9 cellular contexts compared by ENCODE assay signal in the genomic region with DNA sequence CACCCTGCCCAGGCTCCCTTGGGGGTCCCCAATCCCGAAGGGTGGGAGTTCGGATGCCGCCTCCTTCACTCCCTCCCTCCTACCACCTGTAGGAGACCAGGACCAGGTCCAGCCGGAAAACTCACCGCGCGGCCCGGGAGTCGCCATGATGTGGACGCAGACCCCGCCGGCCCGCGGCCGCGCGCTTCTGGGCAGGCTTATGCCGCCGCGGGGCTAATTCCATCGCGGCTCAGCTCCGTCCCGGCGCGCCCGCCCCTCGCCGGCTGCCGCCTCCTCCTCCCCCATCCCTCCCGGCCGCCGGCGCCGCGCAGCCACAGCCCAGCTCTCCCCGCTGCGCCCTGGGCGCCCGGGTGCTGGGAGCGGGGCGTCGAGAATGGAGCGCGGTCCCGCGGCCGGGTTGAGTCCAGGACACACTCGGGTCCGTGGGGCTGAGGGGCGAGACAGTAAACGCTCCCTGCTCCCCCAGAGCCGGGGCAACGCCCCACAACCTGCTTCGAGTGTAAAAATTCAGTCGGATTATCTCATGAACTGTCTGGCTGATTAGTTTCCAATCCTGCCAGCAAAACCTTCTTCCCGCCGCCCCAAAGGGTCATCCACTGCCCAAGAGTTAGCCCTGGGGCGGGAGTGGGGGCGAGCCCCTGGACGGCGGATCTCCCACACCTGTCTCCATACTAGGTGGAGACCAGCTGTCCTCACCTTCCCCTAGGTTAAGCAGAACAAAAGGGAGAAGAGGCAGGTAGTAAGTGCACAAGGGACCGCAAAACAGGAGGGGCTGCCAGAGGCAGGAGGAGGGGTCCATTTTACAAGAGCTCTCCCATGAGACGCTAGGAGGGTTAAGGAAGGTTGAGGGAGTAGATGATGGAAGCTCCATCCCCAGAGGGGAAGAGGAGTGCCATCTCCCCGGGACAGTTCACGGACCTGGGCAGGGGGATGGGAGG. TPM values are rescaled to one million over a fixed set of nuclear protein-coding genes. Genes with fewer than 3 reads are reported as not detected.
DNase-seq lines count a peak whose midpoint lies in the region; ATAC-seq and TF ChIP-seq lines count a peak whose summit lies in the region.
"Had no signal": no experiment of that assay in that cellular context is flagged by ENCODE, and none has a peak within 500 bp of the region (broad histone marks: within the 10 kb centered on the region; RNA-seq: fewer than 3 reads in every experiment).

Gene ANO2, minus strand, starts transcription at position 189 of the 938 bp plus-strand sequence. Its CDS starts 42 bp downstream, at position 147.

- in situ Hi-C loops in brain microvascular endothelial cell (cut with HindIII; ENCODE audit: low pct_ligation_motif_present, low sequenced_read_pairs), result no loop called here

- WGBS in suprapubic skin, result 11% methylated on average over 36 of the region's 66 CpGs

- peak within 1 kb of the TSS; percentile 34 for H3K4me3 ChIP-seq in MG63
- H3K4me3 ChIP-seq in brain microvascular endothelial cell (ENCODE audit: low read depth, low read length), result peak within 1 kb of the TSS; percentile 39
- H3K4me3 ChIP-seq in suprapubic skin, result peak within 1 kb of the TSS; percentile 50

- H3K36me3 ChIP-seq in MG63 (no peaks in the 10 kb centered on the region), brain microvascular endothelial cell (replicated peaks) (no peaks in the 10 kb centered on the region), suprapubic skin (peaks cover 3% of the 10 kb centered on the region)

- peak; percentile 43 for DNase-seq in MG63
- no peak for DNase-seq in brain microvascular endothelial cell
- DNase-seq in islet precursor cell, result peak; percentile 88
- no peak for DNase-seq in suprapubic skin (ENCODE audit: low spot score in 2 of 2)
- no peak for DNase-seq in stimulated activated CD4-positive, alpha-beta T cell treated with anti-CD3 and anti-CD28 coated beads, Interleukin-4, amount 100 ng/mL, for 1 hour
- DNase-seq in activated CD8-positive, alpha-beta memory T cell treated with anti-CD3 and anti-CD28 coated beads, Interleukin-2, amount 50 U/mL, for 48 hours, result no peak
- DNase-seq: activated naive CD8-positive, alpha-beta T cell treated with anti-CD3 and anti-CD28 coated beads, Interleukin-2, amount 10 ng/mL, durations not matched to agents 7 days and 5 days had no signal

- H3K9me3 ChIP-seq in MG63 (no peaks in the 10 kb centered on the region), suprapubic skin (no peaks in the 10 kb centered on the region)

- H3K27me3 ChIP-seq in MG63, result peaks cover 43% of the 10 kb centered on the region
- peaks cover 29% of the 10 kb centered on the region for H3K27me3 ChIP-seq in brain microvascular endothelial cell (replicated peaks)
- H3K27me3 ChIP-seq in suprapubic skin, result peaks cover 43% of the 10 kb centered on the region

- TF ChIP-seq CTCF in brain microvascular endothelial cell (IDR thresholded peaks at IDR 0.05; ENCODE audit: low read depth, low read length, missing control alignments) (no peak), suprapubic skin (IDR thresholded peaks at IDR 0.05) (no peak)

- ATAC-seq in GM21528 (IDR thresholded peaks at IDR 0.05; ENCODE audit: low FRiP score, unreplicated experiment) (no peak), HG03280 (IDR thresholded peaks at IDR 0.05; ENCODE audit: unreplicated experiment) (no peak)

- peaks cover 14% of the 10 kb centered on the region for H3K4me1 ChIP-seq in suprapubic skin

- TF ChIP-seq POLR2A in suprapubic skin (IDR thresholded peaks at IDR 0.05), result no peak

- TF ChIP-seq EP300 in suprapubic skin (IDR thresholded peaks at IDR 0.05), result no peak

- H3K27ac ChIP-seq in brain microvascular endothelial cell, result no peak within 1 kb of the TSS
- H3K27ac ChIP-seq in suprapubic skin, result no peak within 1 kb of the TSS

RNA-seq across cellular contexts. Expression of gene ANO2, which starts in this region (rescaled TPM):
- total RNA-seq in MG63 (2014; rRNA removed; shearing (Covaris generic); ENCODE audit: low replicate concordance), result not detected in 2 replicates
- 1 to 10 TPM; 1.1 to 9.7 (median 2.0) TPM for total RNA-seq in suprapubic skin
- total RNA-seq: activated naive CD8-positive, alpha-beta T cell treated with anti-CD3 and anti-CD28 coated beads, Interleukin-2, amount 10 ng/mL, durations not matched to agents 7 days and 5 days had no signal

Comparison
In these comparisons a context has a peak if more than half of its experiments do, and no peak if none do; other contexts are left out.
1. Peak in DNase-seq and H3K4me3 ChIP-seq in MG63; RNA of the gene not detected or under 1 TPM.